ENCODE assay signal across 8 cellular contexts in genomic region chr11:88016392-88017020, GRCh38.
DNase-seq lines count a peak whose midpoint lies in the region; ATAC-seq and TF ChIP-seq lines count a peak whose summit lies in the region.

No MANE protein-coding gene starts in this region.

- H3K4me2 ChIP-seq in fibroblast of lung (ENCODE audit: extremely low read depth, insufficient read depth, low read length), result no peak overlapping the region

- no peaks in the 10 kb centered on the region for H4K20me1 ChIP-seq in fibroblast of lung (ENCODE audit: control insufficient read depth, extremely low read depth, insufficient read depth, low read length)

- H3K9me3 ChIP-seq in fibroblast of lung (ENCODE audit: control insufficient read depth, insufficient read depth, low read depth, low read length) (no peaks in the 10 kb centered on the region), thyroid gland (no peaks in the 10 kb centered on the region)

- H3K4me3 Mint-ChIP-seq in activated CD8-positive, alpha-beta memory T cell treated with anti-CD3 and anti-CD28 coated beads, Interleukin-2, amount 10 ng/mL, durations not matched to agents 7 days and 5 days, result no peak overlapping the region
- H3K4me3 Mint-ChIP-seq in neural crest cell, result no peak overlapping the region

- H3K4me1 ChIP-seq in fibroblast of lung (ENCODE audit: control insufficient read depth, extremely low read depth, insufficient read depth, low read length) (no peaks in the 10 kb centered on the region), thyroid gland (no peaks in the 10 kb centered on the region)

- intact Hi-C loops in thyroid gland (cut with DNase I), result no loop called here

- CTCF ChIA-PET in activated CD8-positive, alpha-beta memory T cell treated with anti-CD3 and anti-CD28 coated beads, Interleukin-2, amount 10 ng/mL, durations not matched to agents 7 days and 5 days (lab: Charles Lee), result interaction anchor here (0.6 to 4.5 kb wide), 26 partner anchors 9 to 1077 kb away, joined by 3 to 42 read pairs (median 3); no protein-coding TSS in a partner anchor

- H3K27ac ChIP-seq in fibroblast of lung (ENCODE audit: insufficient read depth, low read length) (no peak overlapping the region), thyroid gland (no peak overlapping the region)

- H3K27ac Mint-ChIP-seq in activated CD8-positive, alpha-beta memory T cell treated with anti-CD3 and anti-CD28 coated beads, Interleukin-2, amount 10 ng/mL, durations not matched to agents 7 days and 5 days, result no peak overlapping the region
- H3K27ac Mint-ChIP-seq in neural crest cell (ENCODE audit: unreplicated experiment), result no peak overlapping the region

- peak; percentile 87 for ATAC-seq in GM21390 (IDR thresholded peaks at IDR 0.05; ENCODE audit: unreplicated experiment)
- peak; percentile 80 for ATAC-seq in activated CD8-positive, alpha-beta memory T cell treated with anti-CD3 and anti-CD28 coated beads, Interleukin-2, amount 10 ng/mL, durations not matched to agents 7 days and 5 days

- TF ChIP-seq CTCF in fibroblast of lung (conservative IDR thresholded peaks at IDR 0.05 in 1 of 2, IDR thresholded peaks at IDR 0.05 in 1 of 2; ENCODE audit: low read depth in 1 of 2, low read length in 2 of 2) (peak; percentile 79 to 82), neural crest cell (conservative IDR thresholded peaks at IDR 0.05) (peak; percentile 85), thyroid gland (IDR thresholded peaks at IDR 0.05) (peak in 5 of 6 experiments; percentile 38 to 80 (median 68))

- H3K27me3 Mint-ChIP-seq in activated CD8-positive, alpha-beta memory T cell treated with anti-CD3 and anti-CD28 coated beads, Interleukin-2, amount 10 ng/mL, durations not matched to agents 7 days and 5 days, result peaks cover 4% of the 10 kb centered on the region
- H3K27me3 Mint-ChIP-seq in neural crest cell (ENCODE audit: low read depth), result no peaks in the 10 kb centered on the region

- H3K4me3 ChIP-seq in fibroblast of lung (replicated peaks in 1 of 4; ENCODE audit: control extremely low read depth in 1 of 4, insufficient read depth in 1 of 4, low read depth in 3 of 4, low read length in 4 of 4) (no peak overlapping the region), thyroid gland (replicated peaks in 1 of 3) (no peak overlapping the region)

- no peak overlapping the region for H3K9ac ChIP-seq in fibroblast of lung (ENCODE audit: insufficient read depth, low read length)

- DNase-seq in DMS 273 (lab: John Stamatoyannopoulos, UW; ENCODE audit: unreplicated experiment), result peak; percentile 74
- peak; percentile 63 for DNase-seq in HS-5 (ENCODE audit: low read depth)
- DNase-seq in NOMO-1 (lab: John Stamatoyannopoulos, UW; ENCODE audit: unreplicated experiment in 2 of 2), result peak; percentile 23 to 71
- peak; percentile 78 for DNase-seq in activated CD8-positive, alpha-beta memory T cell treated with anti-CD3 and anti-CD28 coated beads, Interleukin-2, amount 10 ng/mL, durations not matched to agents 7 days and 5 days
- peak; percentile 77 to 90 for DNase-seq in fibroblast of lung (ENCODE audit: low read depth in 2 of 2)
- peak; percentile 51 for DNase-seq in neural crest cell (ENCODE audit: low read depth, low spot score)
- DNase-seq in thyroid gland, result peak; percentile 71 to 77

- TF ChIP-seq POLR2A in thyroid gland (IDR thresholded peaks at IDR 0.05), result no peak

- WGBS in thyroid gland, 2 donors, result 49 to 50% methylated on average over 2 of the region's 2 CpGs

- no peaks in the 10 kb centered on the region for H3K27me3 ChIP-seq in fibroblast of lung (ENCODE audit: control insufficient read depth, insufficient read depth, low read length)
- no peaks in the 10 kb centered on the region for H3K27me3 ChIP-seq in thyroid gland

- no peaks in the 10 kb centered on the region for H3K9me3 Mint-ChIP-seq in activated CD8-positive, alpha-beta memory T cell treated with anti-CD3 and anti-CD28 coated beads, Interleukin-2, amount 10 ng/mL, durations not matched to agents 7 days and 5 days (ENCODE audit: low read depth)
- H3K9me3 Mint-ChIP-seq in neural crest cell, result no peaks in the 10 kb centered on the region

- H3K4me1 Mint-ChIP-seq in activated CD8-positive, alpha-beta memory T cell treated with anti-CD3 and anti-CD28 coated beads, Interleukin-2, amount 10 ng/mL, durations not matched to agents 7 days and 5 days, result no peaks in the 10 kb centered on the region
- no peaks in the 10 kb centered on the region for H3K4me1 Mint-ChIP-seq in neural crest cell

- H3K36me3 Mint-ChIP-seq in activated CD8-positive, alpha-beta memory T cell treated with anti-CD3 and anti-CD28 coated beads, Interleukin-2, amount 10 ng/mL, durations not matched to agents 7 days and 5 days, result no peaks in the 10 kb centered on the region
- no peaks in the 10 kb centered on the region for H3K36me3 Mint-ChIP-seq in neural crest cell (ENCODE audit: low read depth)

- H3K79me2 ChIP-seq in fibroblast of lung (ENCODE audit: control insufficient read depth, insufficient read depth, low read length), result no peaks in the 10 kb centered on the region

- H3K36me3 ChIP-seq in fibroblast of lung (ENCODE audit: control insufficient read depth, insufficient read depth, low read length) (no peaks in the 10 kb centered on the region), thyroid gland (no peaks in the 10 kb centered on the region)

- H2AFZ ChIP-seq in fibroblast of lung (ENCODE audit: low read length), result no peak overlapping the region
